Comparison of ENCODE assay signal across 9 cellular contexts in the genomic region with DNA sequence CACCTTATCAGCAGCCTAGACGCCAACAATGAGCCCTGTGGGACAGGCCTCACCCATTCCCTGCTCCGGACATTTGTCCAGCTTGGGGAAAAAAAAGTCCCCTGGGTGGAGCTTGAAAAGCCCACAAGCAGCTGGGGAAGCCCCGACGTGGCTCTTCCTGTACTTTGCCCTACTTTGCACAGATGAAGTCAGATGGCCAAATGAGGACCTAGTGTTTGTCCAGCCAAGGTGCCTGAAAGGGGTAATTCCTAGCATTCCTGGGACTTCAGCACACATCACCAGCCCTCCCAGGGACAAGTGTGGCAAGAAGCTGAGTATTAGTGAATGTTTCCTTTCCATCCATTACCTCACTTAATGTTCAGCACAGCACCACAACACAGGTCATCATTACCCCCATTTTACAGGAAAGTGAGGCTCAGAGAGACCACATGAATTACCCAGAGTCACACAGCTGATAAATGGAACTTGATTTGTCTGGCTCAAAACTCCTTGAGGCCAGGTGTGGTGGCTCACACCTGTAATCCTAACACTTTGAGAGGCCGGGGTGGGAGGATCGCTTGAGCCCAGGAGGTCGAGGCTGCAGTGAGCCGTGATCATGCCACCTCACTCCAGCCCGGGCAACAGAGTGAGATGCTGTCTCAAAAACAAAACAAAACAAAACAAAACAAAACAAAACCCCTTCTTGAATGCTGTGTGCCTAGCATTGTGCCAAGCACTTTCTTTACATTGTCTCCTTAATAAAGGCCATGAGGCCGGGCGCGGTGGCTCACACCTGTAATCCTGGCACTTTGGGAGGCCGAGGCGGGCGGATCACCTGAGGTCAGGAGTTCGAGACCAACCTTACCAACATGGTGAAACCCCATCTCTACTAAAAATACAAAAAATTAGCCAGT. TPM values are rescaled to one million over a fixed set of nuclear protein-coding genes. Genes with fewer than 3 reads are reported as not detected.
DNase-seq lines count a peak whose midpoint lies in the region; ATAC-seq, FAIRE-seq and TF ChIP-seq lines count a peak whose summit lies in the region.
"Had no signal": no experiment of that assay in that cellular context is flagged by ENCODE, and none has a peak within 500 bp of the region (broad histone marks: within the 10 kb centered on the region; RNA-seq: fewer than 3 reads in every experiment).

No MANE protein-coding gene starts in this region.

- CTCF ChIA-PET in CD8-positive, alpha-beta T cell (lab: Charles Lee) = interaction anchor here (1.0 to 9.2 kb wide), 3 partner anchors 24 to 158 kb away, joined by 4 to 147 read pairs (median 4); a partner anchor contains a TSS

- no peak for ATAC-seq in CD8-positive, alpha-beta T cell

- no peaks in the 10 kb centered on the region for H3K27me3 ChIP-seq in prostate gland (replicated peaks; ENCODE audit: insufficient read depth)
- no peaks in the 10 kb centered on the region for H3K27me3 ChIP-seq in CD8-positive, alpha-beta T cell (ENCODE audit: insufficient read depth, low read length)
- H3K27me3 ChIP-seq: adrenal gland had no signal

- intact Hi-C loops in prostate gland (cut with DNase I) = loop anchor here (1.0 to 5.0 kb wide), 2 partner anchors 68 to 233 kb away; a partner anchor contains a TSS
- intact Hi-C loops in CD8-positive, alpha-beta T cell (cut with DNase I, micrococcal nuclease) = loop anchor here (5.0 to 10.0 kb wide), 3 partner anchors 220 to 430 kb away; a partner anchor contains a TSS
- intact Hi-C loops in posterior cingulate gyrus (cut with DNase I) = no loop called here

- H3K4me1 ChIP-seq in prostate gland (replicated peaks) = no peaks in the 10 kb centered on the region
- peaks cover 8% of the 10 kb centered on the region for H3K4me1 ChIP-seq in CD8-positive, alpha-beta T cell (ENCODE audit: insufficient read depth, low read length)

- DNase-seq in Caki2 (ENCODE audit: low read depth) = peak; percentile 97
- peak; percentile 96 for DNase-seq in RCC 7860 (ENCODE audit: low spot score)
- DNase-seq in fibroblast of villous mesenchyme (ENCODE audit: low read depth) = peak; percentile 55
- DNase-seq in prostate gland (ENCODE audit: low spot score) = no peak
- DNase-seq in nephron progenitor cell = no peak
- DNase-seq in cerebellum (ENCODE audit: low spot score) = no peak
- DNase-seq in CD8-positive, alpha-beta T cell = no peak
- DNase-seq in posterior cingulate gyrus = no peak

- POLR2A ChIA-PET in CD8-positive, alpha-beta T cell (lab: Charles Lee) = interaction anchor here (0.9 kb wide), 1 partner anchor 114 kb away, joined by 3 read pairs; no protein-coding TSS in a partner anchor

- H3K27me3 Mint-ChIP-seq in nephron progenitor cell (ENCODE audit: low read depth, poor library complexity) = peaks cover 22% of the 10 kb centered on the region
- H3K27me3 Mint-ChIP-seq in CD8-positive, alpha-beta T cell (ENCODE audit: low read depth) = peaks cover 5% of the 10 kb centered on the region

- TF ChIP-seq CTCF in fibroblast of villous mesenchyme (IDR thresholded peaks at IDR 0.05; ENCODE audit: insufficient read depth, low read depth, low read length) (no peak), prostate gland (IDR thresholded peaks at IDR 0.05) (no peak), nephron progenitor cell (IDR thresholded peaks at IDR 0.05) (no peak)
- TF ChIP-seq CTCF in CD8-positive, alpha-beta T cell (IDR thresholded peaks at IDR 0.05) = no peak

- 77% methylated on average over 16 of the region's 16 CpGs for WGBS in prostate gland

- H3K4me3 ChIP-seq in fibroblast of villous mesenchyme (ENCODE audit: low read depth, low read length) (no peak overlapping the region), prostate gland (no peak overlapping the region)
- no peak overlapping the region for H3K4me3 ChIP-seq in CD8-positive, alpha-beta T cell (ENCODE audit: low read depth, low read length)
- H3K4me3 ChIP-seq: adrenal gland had no signal

- H3K27ac Mint-ChIP-seq in nephron progenitor cell = no peak overlapping the region
- no peak overlapping the region for H3K27ac Mint-ChIP-seq in CD8-positive, alpha-beta T cell

- H3K9me3 ChIP-seq in prostate gland = no peaks in the 10 kb centered on the region
- H3K9me3 ChIP-seq in CD8-positive, alpha-beta T cell (ENCODE audit: low read length) = no peaks in the 10 kb centered on the region
- H3K9me3 ChIP-seq: adrenal gland had no signal

- no peak for TF ChIP-seq POLR2A in prostate gland (IDR thresholded peaks at IDR 0.05)

- no peaks in the 10 kb centered on the region for H3K9me3 Mint-ChIP-seq in nephron progenitor cell
- no peaks in the 10 kb centered on the region for H3K9me3 Mint-ChIP-seq in CD8-positive, alpha-beta T cell

- no peaks in the 10 kb centered on the region for H3K36me3 Mint-ChIP-seq in nephron progenitor cell (ENCODE audit: low read depth)
- no peaks in the 10 kb centered on the region for H3K36me3 Mint-ChIP-seq in CD8-positive, alpha-beta T cell

- H3K36me3 ChIP-seq in prostate gland = no peaks in the 10 kb centered on the region
- no peaks in the 10 kb centered on the region for H3K36me3 ChIP-seq in CD8-positive, alpha-beta T cell (ENCODE audit: insufficient read depth, low read length)
- H3K36me3 ChIP-seq: adrenal gland had no signal

- in situ Hi-C loops in Caki2 (cut with HindIII; ENCODE audit: low pct_unique_long_range_greater_than_20kb, low sequenced_read_pairs) = no loop called here

- FAIRE-seq in RCC 7860 (lab: Jason Lieb, UNC) = peak; percentile 44

- no peaks in the 10 kb centered on the region for H3K4me1 Mint-ChIP-seq in nephron progenitor cell
- peaks cover 19% of the 10 kb centered on the region for H3K4me1 Mint-ChIP-seq in CD8-positive, alpha-beta T cell (ENCODE audit: low read depth)

- no peak overlapping the region for H3K4me3 Mint-ChIP-seq in nephron progenitor cell
- H3K4me3 Mint-ChIP-seq in CD8-positive, alpha-beta T cell = no peak overlapping the region

- H3K27ac ChIP-seq in prostate gland = peak overlapping the region; percentile 57 to 58
- no peak overlapping the region for H3K27ac ChIP-seq in CD8-positive, alpha-beta T cell (ENCODE audit: low read depth, low read length)

RNA-seq across cellular contexts. Expression of a gene that starts 19.9 kb away (rescaled TPM):
- 17.0 and 21.3 TPM in 2 replicates for total RNA-seq in Caki2 (2014; rRNA removed; shearing (Covaris generic); ENCODE audit: low replicate concordance)
- total RNA-seq in fibroblast of villous mesenchyme (under 0.01 TPM in 1 of 2 replicates, not detected in the other), prostate gland (10 to 100 TPM; 28.6 to 52.5 TPM), cerebellum (2.2 TPM)
- total RNA-seq in CD8-positive, alpha-beta T cell = 1 to 10 TPM in 1 of 2 experiments, under 1 TPM in 1; 0.47 to 1.1 TPM

RNA-seq across cellular contexts. Expression of a gene that starts 54.2 kb away (rescaled TPM):
- total RNA-seq in Caki2 (2014; rRNA removed; shearing (Covaris generic); ENCODE audit: low replicate concordance) = not detected in 2 replicates
- not detected in 2 replicates for total RNA-seq in fibroblast of villous mesenchyme
- total RNA-seq in prostate gland = under 1 TPM in 1 of 2 donors, not detected in 1; 0.51 TPM
- total RNA-seq in cerebellum = not detected
- not detected for total RNA-seq in CD8-positive, alpha-beta T cell

RNA-seq across cellular contexts. Expression of a gene that starts 59.4 kb away (rescaled TPM):
- total RNA-seq in Caki2 (2014; rRNA removed; shearing (Covaris generic); ENCODE audit: low replicate concordance) = 134 and 155 TPM in 2 replicates
- total RNA-seq in fibroblast of villous mesenchyme (91.2 and 134 TPM in 2 replicates), prostate gland (10 to 100 TPM; 62.3 to 81.4 TPM), cerebellum (44.3 TPM)
- total RNA-seq in CD8-positive, alpha-beta T cell = 10 to 100 TPM; 32.8 to 35.2 TPM

Comparison
In these comparisons a context has a peak if more than half of its experiments do, and no peak if none do; other contexts are left out.
1. DNase-seq: peak in Caki2 (single experiment), RCC 7860 (single experiment) and fibroblast of villous mesenchyme (single experiment); none in prostate gland (single experiment), nephron progenitor cell (single experiment), cerebellum (single experiment), CD8-positive, alpha-beta T cell (0 of 7) and posterior cingulate gyrus (0 of 10).